In the genomic region with DNA sequence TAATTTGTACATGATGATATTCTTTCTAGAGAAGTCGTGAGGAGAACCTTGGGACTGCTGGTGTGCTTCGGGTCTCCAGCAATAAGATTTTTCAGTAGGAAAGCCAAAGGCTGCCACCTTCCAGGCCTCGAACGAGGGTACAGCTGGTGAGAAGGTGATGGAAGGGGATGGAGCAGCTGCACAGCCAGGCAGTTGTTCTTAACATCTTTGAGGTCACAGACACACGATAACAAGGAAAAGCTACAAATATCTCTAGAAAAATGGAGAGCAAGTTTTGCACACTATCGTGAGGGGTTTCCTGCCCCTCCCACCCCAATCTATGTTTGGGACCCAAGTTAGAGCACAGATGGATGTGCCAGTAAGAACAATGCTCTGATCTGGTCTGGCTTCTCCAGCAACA, we compare ENCODE assay signal across 21 cellular contexts.
"Had no signal": no experiment of that assay in that cellular context is flagged by ENCODE, and none has a peak within 500 bp of the region (broad histone marks: within the 10 kb centered on the region; RNA-seq: fewer than 3 reads in every experiment).

No MANE protein-coding gene starts in this region.

- H3K36me3 Mint-ChIP-seq: stimulated activated memory B cell treated with anti-CD40 and anti-IgM and Interleukin-4, amounts not matched to agents 10 μg/mL and 1 μg/mL and 100 μg/mL, for 72 hours had no signal

- H3K4me3 ChIP-seq: dorsolateral prefrontal cortex, lower lobe of right lung, smooth muscle cell, tibial nerve had no signal

- H3K27ac ChIP-seq: brain microvascular endothelial cell, dorsolateral prefrontal cortex, epithelial cell of prostate, lower lobe of right lung, parathyroid adenoma, tibial nerve had no signal

- DNase-seq: activated gamma-delta T cell; activated T-cell treated with anti-CD3 and anti-CD28 coated beads, Interleukin-2, amount 50 U/mL, for 48 hours; aorta; brain microvascular endothelial cell; central memory CD4-positive, alpha-beta T cell; dorsolateral prefrontal cortex; endodermal cell; foreskin melanocyte; glutamatergic neuron; hypothalamus; lower lobe of right lung; stimulated activated CD4-positive, alpha-beta T cell treated with anti-CD3 and anti-CD28 coated beads, Interleukin-4, amount 100 ng/mL, for 4 hours; T-helper 1 cell; T1000 had no signal

- H3K27ac Mint-ChIP-seq: endodermal cell; natural killer cell treated with Interleukin-12 subunit alpha and Interleukin-12 subunit beta and Interleukin-15 and Interleukin-18, amount 100 ng/mL, for 72 hours; stimulated activated memory B cell treated with anti-CD40 and anti-IgM and Interleukin-4, amounts not matched to agents 10 μg/mL and 1 μg/mL and 100 μg/mL, for 72 hours had no signal

- H2AFZ ChIP-seq: parathyroid adenoma had no signal

- H3K9ac ChIP-seq: parathyroid adenoma had no signal

- H3K4me1 Mint-ChIP-seq: stimulated activated memory B cell treated with anti-CD40 and anti-IgM and Interleukin-4, amounts not matched to agents 10 μg/mL and 1 μg/mL and 100 μg/mL, for 72 hours had no signal

- H3K4me2 ChIP-seq: smooth muscle cell had no signal

- ATAC-seq: lower lobe of right lung; natural killer cell treated with Interleukin-12 subunit alpha and Interleukin-12 subunit beta and Interleukin-15 and Interleukin-18, amount 100 ng/mL, for 72 hours; sciatic nerve; stimulated activated memory B cell treated with anti-CD40 and anti-IgM and Interleukin-4, amounts not matched to agents 10 μg/mL and 1 μg/mL and 100 μg/mL, for 72 hours had no signal

- H3K36me3 ChIP-seq: brain microvascular endothelial cell, lower lobe of right lung, tibial nerve had no signal

- H3K27me3 Mint-ChIP-seq: stimulated activated memory B cell treated with anti-CD40 and anti-IgM and Interleukin-4, amounts not matched to agents 10 μg/mL and 1 μg/mL and 100 μg/mL, for 72 hours had no signal

- H3K79me2 ChIP-seq: parathyroid adenoma had no signal

- H3K27me3 ChIP-seq: brain microvascular endothelial cell, tibial nerve had no signal

- H3K4me3 Mint-ChIP-seq: endodermal cell; natural killer cell treated with Interleukin-12 subunit alpha and Interleukin-12 subunit beta and Interleukin-15 and Interleukin-18, amount 100 ng/mL, for 72 hours; stimulated activated memory B cell treated with anti-CD40 and anti-IgM and Interleukin-4, amounts not matched to agents 10 μg/mL and 1 μg/mL and 100 μg/mL, for 72 hours had no signal
